In genomic region chr12:116443706-116444589, GRCh38 we compare ENCODE assay signal across 15 cellular contexts.
DNase-seq lines count a peak whose midpoint lies in the region; ATAC-seq and FAIRE-seq lines count a peak whose summit lies in the region.
"Had no signal": no experiment of that assay in that cellular context is flagged by ENCODE, and none has a peak within 500 bp of the region (broad histone marks: within the 10 kb centered on the region; RNA-seq: fewer than 3 reads in every experiment).

No MANE protein-coding gene starts in this region.

- peak; percentile 47 for DNase-seq in stimulated activated CD4-positive, alpha-beta T cell treated with anti-CD3 and anti-CD28 coated beads, Interleukin-15, amount 100 ng/mL, for 24 hours
- no peak for DNase-seq in stimulated activated CD4-positive, alpha-beta T cell treated with anti-CD3 and anti-CD28 coated beads, Interleukin-4, amount 100 ng/mL, for 4 hours
- no peak for DNase-seq in T-helper 17 cell
- DNase-seq in mesendoderm: no peak
- DNase-seq in NCI-H2081 treated with DMSO at 0.1 percent for 48 hours (lab: John Stamatoyannopoulos, UW): no peak
- no peak for DNase-seq in urothelium cell line (ENCODE audit: low spot score)
- DNase-seq in left cardiac atrium: no peak
- DNase-seq: BE2C; effector memory CD8-positive, alpha-beta T cell; glutamatergic neuron; natural killer cell; NCI-H187 treated with DMSO at 0.1 percent for 48 hours had no signal

- H4K5ac ChIP-seq in mesendoderm (ENCODE audit: low read length): no peak overlapping the region

- H3K18ac ChIP-seq in mesendoderm (ENCODE audit: low read length): no peak overlapping the region

- peak overlapping the region; percentile 15 for H3K56ac ChIP-seq in mesendoderm (ENCODE audit: low read length)

- H2AK5ac ChIP-seq in mesendoderm (ENCODE audit: low read length): no peak overlapping the region

- no peak overlapping the region for H3K4ac ChIP-seq in mesendoderm (ENCODE audit: low read depth, low read length)

- H3K4me1 Mint-ChIP-seq in T-helper 17 cell: peaks cover 5% of the 10 kb centered on the region
- H3K4me1 Mint-ChIP-seq: natural killer cell had no signal

- peaks cover 3% of the 10 kb centered on the region for H3K36me3 Mint-ChIP-seq in T-helper 17 cell (ENCODE audit: low read depth)
- H3K36me3 Mint-ChIP-seq: natural killer cell had no signal

- no peak overlapping the region for H2BK15ac ChIP-seq in mesendoderm (replicated peaks; ENCODE audit: low read depth)

- no peak overlapping the region for H4K8ac ChIP-seq in mesendoderm (ENCODE audit: low read depth, low read length)

- H3K9ac ChIP-seq in mesendoderm (ENCODE audit: low read length): no peak overlapping the region

- WGBS in mesendoderm (ENCODE audit: extremely low coverage, insufficient coverage, low lambda C conversion rate): no CpG with 5 or more reads among the region's 17 CpGs

- intact Hi-C loops in left cardiac atrium (cut with DNase I): no loop called here

- H3K4me3 ChIP-seq in mesendoderm (ENCODE audit: low read length): no peak overlapping the region

- no peaks in the 10 kb centered on the region for H3K4me1 ChIP-seq in mesendoderm (ENCODE audit: control insufficient read depth, low read depth, low read length)
- H3K4me1 ChIP-seq: BE2C had no signal

- no peak overlapping the region for H3K4me2 ChIP-seq in mesendoderm (ENCODE audit: low read length)

- H3K27ac ChIP-seq in mesendoderm (ENCODE audit: low read depth, low read length): no peak overlapping the region

- FAIRE-seq in urothelium cell line (lab: Jason Lieb, UNC): no peak
- FAIRE-seq: HTR-8/SVneo had no signal

- no peak overlapping the region for H2BK5ac ChIP-seq in mesendoderm (ENCODE audit: low read length)

- no peak overlapping the region for H3K23ac ChIP-seq in mesendoderm (ENCODE audit: low read length)

- H3K36me3 ChIP-seq in mesendoderm (ENCODE audit: control insufficient read depth, insufficient read depth, low read length): no peaks in the 10 kb centered on the region
- H3K36me3 ChIP-seq: BE2C had no signal

- H3K27me3 ChIP-seq in mesendoderm (ENCODE audit: insufficient read depth, low read length, poor library complexity): no peaks in the 10 kb centered on the region
- H3K27me3 ChIP-seq: BE2C had no signal

- H3K79me2 ChIP-seq in mesendoderm (ENCODE audit: control insufficient read depth, insufficient read depth, low read length): no peaks in the 10 kb centered on the region

- H3K4me3 Mint-ChIP-seq in T-helper 17 cell: no peak overlapping the region
- H3K4me3 Mint-ChIP-seq: effector memory CD8-positive, alpha-beta T cell; HFFc6; natural killer cell had no signal

- H3K9me3 ChIP-seq in T-helper 17 cell (ENCODE audit: control insufficient read depth, low read length, poor library complexity, severe bottlenecking): no peaks in the 10 kb centered on the region
- H3K9me3 ChIP-seq: BE2C had no signal

- H3K79me1 ChIP-seq in mesendoderm (ENCODE audit: low read length): no peaks in the 10 kb centered on the region

- ATAC-seq in T-helper 17 cell (no peak), HG03469 (IDR thresholded peaks at IDR 0.05; ENCODE audit: unreplicated experiment) (no peak), left cardiac atrium (no peak)
- ATAC-seq: effector memory CD8-positive, alpha-beta T cell; natural killer cell had no signal

- H3K27ac Mint-ChIP-seq in T-helper 17 cell: peak overlapping the region; percentile 75
- H3K27ac Mint-ChIP-seq: effector memory CD8-positive, alpha-beta T cell; HFFc6; natural killer cell had no signal

- H3K27me3 Mint-ChIP-seq in T-helper 17 cell: no peaks in the 10 kb centered on the region

- no peak overlapping the region for H2BK120ac ChIP-seq in mesendoderm (ENCODE audit: low read depth, low read length)
